Comparison of ENCODE assay signal across 12 cellular contexts in genomic region chr14:91243098-91243483, GRCh38. TPM values are rescaled to one million over a fixed set of nuclear protein-coding genes. Genes with fewer than 3 reads are reported as not detected.
A peak's percentile ranks its signal among the peaks of the same experiment; 100 is the strongest.
DNase-seq lines count a peak whose midpoint lies in the region; ATAC-seq and TF ChIP-seq lines count a peak whose summit lies in the region.
"Had no signal": no experiment of that assay in that cellular context is flagged by ENCODE, and none has a peak within 500 bp of the region (broad histone marks: within the 10 kb centered on the region; RNA-seq: fewer than 3 reads in every experiment).

No MANE protein-coding gene starts in this region.

- no peak for TF ChIP-seq EP300 in suprapubic skin (IDR thresholded peaks at IDR 0.05)

- peaks cover 56% of the 10 kb centered on the region for H3K4me1 ChIP-seq in effector memory CD4-positive, alpha-beta T cell (ENCODE audit: control insufficient read depth, insufficient read depth, low read length, poor library complexity, severe bottlenecking)
- peaks cover 29% of the 10 kb centered on the region for H3K4me1 ChIP-seq in suprapubic skin

- ATAC-seq in activated CD8-positive, alpha-beta memory T cell treated with anti-CD3 and anti-CD28 coated beads, Interleukin-2, amount 10 ng/mL, durations not matched to agents 7 days and 5 days: no peak

- CTCF ChIA-PET in activated CD8-positive, alpha-beta memory T cell treated with anti-CD3 and anti-CD28 coated beads, Interleukin-2, amount 10 ng/mL, durations not matched to agents 7 days and 5 days (lab: Charles Lee): interaction anchor here (0.7 to 8.2 kb wide), 10 partner anchors 9 to 175 kb away, joined by 3 to 98 read pairs (median 6); partner anchors contain the start of gene CCDC88C

- H3K27me3 ChIP-seq in effector memory CD4-positive, alpha-beta T cell (replicated peaks; ENCODE audit: control insufficient read depth, insufficient read depth, low read length, poor library complexity, severe bottlenecking): no peaks in the 10 kb centered on the region
- H3K27me3 ChIP-seq in suprapubic skin: no peaks in the 10 kb centered on the region

- H3K9me3 ChIP-seq in effector memory CD4-positive, alpha-beta T cell (ENCODE audit: control insufficient read depth, low read length): no peaks in the 10 kb centered on the region
- no peaks in the 10 kb centered on the region for H3K9me3 ChIP-seq in suprapubic skin

- no peaks in the 10 kb centered on the region for H3K36me3 ChIP-seq in effector memory CD4-positive, alpha-beta T cell (ENCODE audit: control insufficient read depth, insufficient read depth, low read length)
- no peaks in the 10 kb centered on the region for H3K36me3 ChIP-seq in suprapubic skin

- peaks cover 87% of the 10 kb centered on the region for H3K4me1 Mint-ChIP-seq in activated CD8-positive, alpha-beta memory T cell treated with anti-CD3 and anti-CD28 coated beads, Interleukin-2, amount 10 ng/mL, durations not matched to agents 7 days and 5 days

- no peaks in the 10 kb centered on the region for H3K9me3 Mint-ChIP-seq in activated CD8-positive, alpha-beta memory T cell treated with anti-CD3 and anti-CD28 coated beads, Interleukin-2, amount 10 ng/mL, durations not matched to agents 7 days and 5 days (ENCODE audit: low read depth)

- TF ChIP-seq POLR2A in NB4 (IDR thresholded peaks at IDR 0.05; ENCODE audit: extremely low read depth, insufficient read length) (no peak), suprapubic skin (IDR thresholded peaks at IDR 0.05) (no peak)

- no peak for DNase-seq in activated CD8-positive, alpha-beta memory T cell treated with anti-CD3 and anti-CD28 coated beads, Interleukin-2, amount 10 ng/mL, durations not matched to agents 7 days and 5 days
- DNase-seq in activated CD8-positive, alpha-beta memory T cell treated with anti-CD3 and anti-CD28 coated beads, Interleukin-2, amount 50 U/mL, for 48 hours: no peak
- DNase-seq in NB4 (ENCODE audit: low read depth): no peak
- no peak for DNase-seq in effector memory CD4-positive, alpha-beta T cell
- no peak for DNase-seq in suprapubic skin (ENCODE audit: low spot score in 2 of 2)
- no peak for DNase-seq in activated gamma-delta T cell (lab: John Stamatoyannopoulos, UW)
- no peak for DNase-seq in NCI-H345 (lab: John Stamatoyannopoulos, UW)
- no peak for DNase-seq in NCI-H2227 treated with DMSO at 0.1 percent for 48 hours (lab: John Stamatoyannopoulos, UW)
- DNase-seq: cortex of kidney, NCI-H1436, nephron progenitor cell, Right ventricle myocardium superior had no signal

- H3K27me3 Mint-ChIP-seq in activated CD8-positive, alpha-beta memory T cell treated with anti-CD3 and anti-CD28 coated beads, Interleukin-2, amount 10 ng/mL, durations not matched to agents 7 days and 5 days: no peaks in the 10 kb centered on the region

- H3K36me3 Mint-ChIP-seq in activated CD8-positive, alpha-beta memory T cell treated with anti-CD3 and anti-CD28 coated beads, Interleukin-2, amount 10 ng/mL, durations not matched to agents 7 days and 5 days: peaks cover 81% of the 10 kb centered on the region

- peak overlapping the region; percentile 86 for H3K4me3 Mint-ChIP-seq in activated CD8-positive, alpha-beta memory T cell treated with anti-CD3 and anti-CD28 coated beads, Interleukin-2, amount 10 ng/mL, durations not matched to agents 7 days and 5 days
- H3K4me3 Mint-ChIP-seq: nephron progenitor cell had no signal

- TF ChIP-seq CTCF in NB4 (IDR thresholded peaks at IDR 0.05; ENCODE audit: low read depth, low read length): no peak
- no peak for TF ChIP-seq CTCF in suprapubic skin (IDR thresholded peaks at IDR 0.05)

- peak overlapping the region; percentile 96 for H3K27ac ChIP-seq in effector memory CD4-positive, alpha-beta T cell (ENCODE audit: insufficient read depth, low read length, poor library complexity, severe bottlenecking)
- H3K27ac ChIP-seq in suprapubic skin: peak overlapping the region; percentile 42

- 66% methylated on average over 6 of the region's 6 CpGs for WGBS in suprapubic skin

- H3K4me3 ChIP-seq in NB4 (ENCODE audit: low read depth, low read length): peak overlapping the region; percentile 59
- H3K4me3 ChIP-seq in effector memory CD4-positive, alpha-beta T cell (ENCODE audit: insufficient read depth, low read depth, low read length, poor library complexity, severe bottlenecking): peak overlapping the region; percentile 57
- peak overlapping the region; percentile 6 for H3K4me3 ChIP-seq in suprapubic skin

- H3K27ac Mint-ChIP-seq in activated CD8-positive, alpha-beta memory T cell treated with anti-CD3 and anti-CD28 coated beads, Interleukin-2, amount 10 ng/mL, durations not matched to agents 7 days and 5 days: peak overlapping the region; percentile 100
- H3K27ac Mint-ChIP-seq: nephron progenitor cell had no signal

RNA-seq across cellular contexts. Expression of gene GPR68, which starts 1.4 kb away (rescaled TPM):
- 10 to 100 TPM; 44.5 to 48.0 TPM for total RNA-seq in activated CD8-positive, alpha-beta memory T cell treated with anti-CD3 and anti-CD28 coated beads, Interleukin-2, amount 10 ng/mL, durations not matched to agents 7 days and 5 days
- total RNA-seq in suprapubic skin: 1 to 10 TPM in 3 of 4 donors, under 1 TPM in 1; 0.95 to 4.3 (median 1.6) TPM

Comparison
In these comparisons a context has a peak if more than half of its experiments do, and no peak if none do; other contexts are left out.
1. H3K4me3 ChIP-seq: peak in every context shown above with its lines; median percentile 59 in NB4; 57 in effector memory CD4-positive, alpha-beta T cell; 6 in suprapubic skin.
2. RNA of gene GPR68, which starts 1.4 kb away (total RNA-seq): 44.5 to 48.0 TPM in activated CD8-positive, alpha-beta memory T cell treated with anti-CD3 and anti-CD28 coated beads, Interleukin-2, amount 10 ng/mL, durations not matched to agents 7 days and 5 days; 0.95 to 4.3 TPM in suprapubic skin; every median in the first group is over 4 times any median in the second.